ENCODE assay signal across 8 cellular contexts in genomic region chr20:63309261-63310071, GRCh38. TPM values are rescaled to one million over a fixed set of nuclear protein-coding genes. Genes with fewer than 3 reads are reported as not detected.
DNase-seq lines count a peak whose midpoint lies in the region; ATAC-seq, FAIRE-seq and TF ChIP-seq lines count a peak whose summit lies in the region.

No MANE protein-coding gene starts in this region.

- H3K27me3 ChIP-seq in HepG2 (ENCODE audit: control insufficient read depth in 1 of 2, insufficient read depth in 2 of 2, low read length in 2 of 2): peaks cover 24 to 78% of the 10 kb centered on the region in 2 experiments

- no peak overlapping the region for H3K4me2 ChIP-seq in OCI-LY7 (ENCODE audit: low read length)
- H3K4me2 ChIP-seq in HepG2 (ENCODE audit: low read depth, low read length): no peak overlapping the region

- no peaks in the 10 kb centered on the region for H4K20me1 ChIP-seq in OCI-LY7 (ENCODE audit: insufficient read depth, low read length)
- H4K20me1 ChIP-seq in HepG2 (ENCODE audit: insufficient read depth, low read length): peaks cover 14% of the 10 kb centered on the region; the same call in 1 of the 2 replicates

- POLR2A ChIA-PET in OCI-LY7 (lab: Charles Lee) (no interaction called here), HepG2 (lab: Yijun Ruan, JAX) (interaction anchor here (1.0 to 1.1 kb wide), 2 partner anchors 68 to 72 kb away, joined by 4 read pairs; no protein-coding TSS in a partner anchor)

- intact Hi-C loops in OCI-LY7 (cut with micrococcal nuclease; ENCODE audit: unreplicated experiment): loop anchor here (5.0 kb wide), 1 partner anchor 73 kb away; no protein-coding TSS in a partner anchor
- intact Hi-C loops in HepG2 (cut with micrococcal nuclease; ENCODE audit: unreplicated experiment): loop anchor here (1.0 kb wide), 1 partner anchor 73 kb away; no protein-coding TSS in a partner anchor

- no peak for FAIRE-seq in HepG2 (lab: Jason Lieb, UNC)

- no peaks in the 10 kb centered on the region for H3K4me1 ChIP-seq in OCI-LY7 (ENCODE audit: insufficient read depth, low read length, poor library complexity, severe bottlenecking)
- no peaks in the 10 kb centered on the region for H3K4me1 ChIP-seq in HepG2 (ENCODE audit: insufficient read depth, low read length)

- H2AFZ ChIP-seq in OCI-LY7 (ENCODE audit: low read length) (no peak overlapping the region), HepG2 (ENCODE audit: low read length) (no peak overlapping the region)

- no peaks in the 10 kb centered on the region for H3K36me3 ChIP-seq in OCI-LY7 (ENCODE audit: insufficient read depth, low read length)
- no peaks in the 10 kb centered on the region for H3K36me3 ChIP-seq in HepG2 (replicated peaks in 1 of 2; ENCODE audit: control insufficient read depth in 1 of 2, insufficient read depth in 2 of 2, low read length in 2 of 2)

- H3K4me3 ChIP-seq in GM12865 (ENCODE audit: low read depth, low read length) (no peak overlapping the region), OCI-LY7 (ENCODE audit: low read depth, low read length, poor library complexity, severe bottlenecking) (no peak overlapping the region), cardiac fibroblast (replicated peaks in 1 of 2; ENCODE audit: low read depth in 2 of 2, low read length in 2 of 2) (no peak overlapping the region), HepG2 (replicated peaks in 1 of 3; ENCODE audit: insufficient read depth in 1 of 3, low read depth in 2 of 3, low read length in 3 of 3) (no peak overlapping the region)

- TF ChIP-seq EP300 in HepG2 (IDR thresholded peaks at IDR 0.05; ENCODE audit: low read depth in 2 of 2, low read length in 2 of 2): no peak
- TF ChIP-seq EP300 in HepG2 (CRISPR knock-in tag; IDR thresholded peaks at IDR 0.05; ENCODE audit: borderline replicate concordance): no peak

- DNase-seq in AG09319 (ENCODE audit: extremely low read depth, low read depth) (no peak), GM12865 (ENCODE audit: low read depth) (peak; percentile 21), OCI-LY7 (ENCODE audit: low spot score) (peak; percentile 10), cardiac fibroblast (ENCODE audit: low read depth in 2 of 2) (peak; percentile 35 to 47), HepG2 (ENCODE audit: low spot score) (peak; percentile 41), NK-92 (lab: John Stamatoyannopoulos, UW; ENCODE audit: unreplicated experiment) (no peak), GM19240 (ENCODE audit: insufficient read length, low spot score) (no peak)

- no peaks in the 10 kb centered on the region for H3K9me2 ChIP-seq in OCI-LY7 (ENCODE audit: insufficient read depth, low read length)

- H3K9me3 ChIP-seq in OCI-LY7 (ENCODE audit: low read length): no peaks in the 10 kb centered on the region
- H3K9me3 ChIP-seq in HepG2 (ENCODE audit: low read length): no peaks in the 10 kb centered on the region

- in situ Hi-C loops in HepG2 (cut with HindIII; ENCODE audit: extremely low pct_ligation_motif_present, low pct_unique_long_range_greater_than_20kb): loop anchor here (5.0 kb wide), 1 partner anchor 73 kb away; no protein-coding TSS in a partner anchor

- H3K27ac ChIP-seq in OCI-LY7 (ENCODE audit: low read depth, low read length, poor library complexity, severe bottlenecking) (no peak overlapping the region), HepG2 (ENCODE audit: extremely low read length, insufficient read depth, low read length) (no peak overlapping the region)

- no peak overlapping the region for H3K9ac ChIP-seq in HepG2 (ENCODE audit: insufficient read depth, low read depth, low read length)

- H3K79me2 ChIP-seq in OCI-LY7 (ENCODE audit: insufficient read depth, low read depth, low read length) (no peaks in the 10 kb centered on the region), HepG2 (ENCODE audit: insufficient read depth, low read length) (no peaks in the 10 kb centered on the region)

- 32% methylated on average over 23 of the region's 35 CpGs for WGBS in HepG2 (ENCODE audit: low lambda C conversion rate)

- no TSS peak for BruUV-seq in OCI-LY7 (replicated peaks; lab: Mats Ljungman, UMichigan)
- no TSS peak for BruUV-seq in HepG2 (replicated peaks; lab: Mats Ljungman, UMichigan)

- TF ChIP-seq RAD21 in HepG2 (CRISPR knock-in tag; IDR thresholded peaks at IDR 0.05): peak; percentile 94

- TF ChIP-seq CTCF in AG09319 (IDR thresholded peaks at IDR 0.05; ENCODE audit: low read depth, low read length): peak; percentile 82
- TF ChIP-seq CTCF in GM12865 (IDR thresholded peaks at IDR 0.05; ENCODE audit: insufficient read depth, low read depth, low read length, missing control alignments): peak; percentile 56
- TF ChIP-seq CTCF in OCI-LY7 (conservative IDR thresholded peaks at IDR 0.05; ENCODE audit: low read length): peak; percentile 66
- peak; percentile 90 for TF ChIP-seq CTCF in cardiac fibroblast (IDR thresholded peaks at IDR 0.05; ENCODE audit: low read depth, low read length)
- peak; percentile 97 for TF ChIP-seq CTCF in HepG2 (CRISPR knock-in tag; IDR thresholded peaks at IDR 0.05)

- CTCF ChIA-PET in OCI-LY7 (lab: Charles Lee; ENCODE audit: unreplicated experiment) (no interaction called here), HepG2 (lab: Yijun Ruan, JAX; ENCODE audit: low intra/inter-chr PET ratio, low total read pairs) (interaction anchor here (2.5 to 3.4 kb wide), 2 partner anchors 69 to 73 kb away, joined by 18 to 69 read pairs; no protein-coding TSS in a partner anchor)

- no peak for TF ChIP-seq POLR2A in HepG2 (IDR thresholded peaks at IDR 0.05; ENCODE audit: insufficient read depth in 1 of 2, low read depth in 2 of 2, low read length in 2 of 2)

- ATAC-seq in HepG2 (peak; percentile 70), GM21381 (IDR thresholded peaks at IDR 0.05; ENCODE audit: unreplicated experiment) (no peak)

RNA-seq across cellular contexts. Expression of gene COL20A1, which starts 16.5 kb away (rescaled TPM):
- total RNA-seq in OCI-LY7 (2014; rRNA removed; shearing (Covaris generic)): not detected in 2 replicates
- total RNA-seq in OCI-LY7 (2022) (0.09 and 0.15 TPM in 2 replicates), HepG2 (2016; rRNA removed; fragmentation: Illumina TruSeq; extraction: Trizol) (not detected in 2 replicates)
- not detected in 2 replicates for total RNA-seq in HepG2 (2016; cell fraction: cytosol; rRNA removed; fragmentation: Illumina TruSeq; extraction: Trizol; ENCODE audit: low read depth)
- not detected in 2 replicates for total RNA-seq in HepG2 (2016; cell fraction: insoluble cytoplasmic fraction; rRNA removed; fragmentation: Illumina TruSeq; extraction: Trizol)
- not detected in 2 replicates for total RNA-seq in HepG2 (2016; cell fraction: membrane; rRNA removed; fragmentation: Illumina TruSeq; extraction: Trizol)
- total RNA-seq in HepG2 (2016; cell fraction: nucleus; rRNA removed; fragmentation: Illumina TruSeq; extraction: Trizol): not detected in 2 replicates
- polyA plus RNA-seq in HepG2 (2011; rRNA removed): 0.03 TPM in 1 of 2 replicates, not detected in the other
- 0.03 TPM in 1 of 2 replicates, not detected in the other for polyA plus RNA-seq in HepG2 (2011; cell fraction: cytosol; rRNA removed)
- polyA plus RNA-seq in HepG2 (2011; cell fraction: nucleus; rRNA removed): 0.09 and 0.14 TPM in 2 replicates
- not detected in 2 replicates for polyA plus RNA-seq in HepG2 (2012)
- not detected in 2 replicates for polyA plus RNA-seq in HepG2 (2016; cell fraction: cytosol; fragmentation: Illumina TruSeq; extraction: Trizol; ENCODE audit: low read depth)
- not detected in 2 replicates for polyA plus RNA-seq in HepG2 (2016; cell fraction: insoluble cytoplasmic fraction; fragmentation: Illumina TruSeq; extraction: Trizol; ENCODE audit: low read depth)
- polyA plus RNA-seq in HepG2 (2016; cell fraction: membrane; fragmentation: Illumina TruSeq; extraction: Trizol; ENCODE audit: low read depth): not detected in 2 replicates
- polyA plus RNA-seq in HepG2 (2016; cell fraction: nucleus; fragmentation: Illumina TruSeq; extraction: Trizol; ENCODE audit: insufficient read depth, low read depth): not detected in 2 replicates
- polyA minus RNA-seq in HepG2 (2011; rRNA and poly(A)+ RNA removed; ENCODE audit: low replicate concordance): not detected in 2 replicates
- polyA minus RNA-seq in HepG2 (2011; cell fraction: cytosol; rRNA and poly(A)+ RNA removed): not detected in 2 replicates
- polyA minus RNA-seq in HepG2 (2011; cell fraction: nucleus; rRNA and poly(A)+ RNA removed): under 0.01 and 0.12 TPM in 2 replicates

RNA-seq across cellular contexts. Expression of gene ARFGAP1, which starts 36.9 kb away (rescaled TPM):
- 50.4 and 57.9 TPM in 2 replicates for total RNA-seq in OCI-LY7 (2014; rRNA removed; shearing (Covaris generic))
- total RNA-seq in OCI-LY7 (2022) (105 and 116 TPM in 2 replicates), HepG2 (2016; rRNA removed; fragmentation: Illumina TruSeq; extraction: Trizol) (51.4 and 132 TPM in 2 replicates)
- 32.3 and 33.5 TPM in 2 replicates for total RNA-seq in HepG2 (2016; cell fraction: cytosol; rRNA removed; fragmentation: Illumina TruSeq; extraction: Trizol; ENCODE audit: low read depth)
- 44.4 and 147 TPM in 2 replicates for total RNA-seq in HepG2 (2016; cell fraction: insoluble cytoplasmic fraction; rRNA removed; fragmentation: Illumina TruSeq; extraction: Trizol)
- 36.6 and 38.2 TPM in 2 replicates for total RNA-seq in HepG2 (2016; cell fraction: membrane; rRNA removed; fragmentation: Illumina TruSeq; extraction: Trizol)
- 173 and 206 TPM in 2 replicates for total RNA-seq in HepG2 (2016; cell fraction: nucleus; rRNA removed; fragmentation: Illumina TruSeq; extraction: Trizol)
- 132 and 173 TPM in 2 replicates for polyA plus RNA-seq in HepG2 (2011; rRNA removed)
- polyA plus RNA-seq in HepG2 (2011; cell fraction: cytosol; rRNA removed): 40.1 and 86.0 TPM in 2 replicates
- polyA plus RNA-seq in HepG2 (2011; cell fraction: nucleus; rRNA removed): 1,804 and 3,077 TPM in 2 replicates
- 112 and 149 TPM in 2 replicates for polyA plus RNA-seq in HepG2 (2012)
- polyA plus RNA-seq in HepG2 (2016; cell fraction: cytosol; fragmentation: Illumina TruSeq; extraction: Trizol; ENCODE audit: low read depth): 5.1 and 5.7 TPM in 2 replicates
- polyA plus RNA-seq in HepG2 (2016; cell fraction: insoluble cytoplasmic fraction; fragmentation: Illumina TruSeq; extraction: Trizol; ENCODE audit: low read depth): 47.2 and 54.2 TPM in 2 replicates
- polyA plus RNA-seq in HepG2 (2016; cell fraction: membrane; fragmentation: Illumina TruSeq; extraction: Trizol; ENCODE audit: low read depth): 13.3 and 16.2 TPM in 2 replicates
- 572 and 622 TPM in 2 replicates for polyA plus RNA-seq in HepG2 (2016; cell fraction: nucleus; fragmentation: Illumina TruSeq; extraction: Trizol; ENCODE audit: insufficient read depth, low read depth)
- 69.2 and 278 TPM in 2 replicates for polyA minus RNA-seq in HepG2 (2011; rRNA and poly(A)+ RNA removed; ENCODE audit: low replicate concordance)
- 47.8 and 61.7 TPM in 2 replicates for polyA minus RNA-seq in HepG2 (2011; cell fraction: cytosol; rRNA and poly(A)+ RNA removed)
- polyA minus RNA-seq in HepG2 (2011; cell fraction: nucleus; rRNA and poly(A)+ RNA removed): 203 and 232 TPM in 2 replicates

RNA-seq across cellular contexts. Expression of gene CHRNA4, which starts 51.7 kb away (rescaled TPM):
- not detected in 2 replicates for total RNA-seq in OCI-LY7 (2014; rRNA removed; shearing (Covaris generic))
- total RNA-seq in OCI-LY7 (2022) (not detected in 2 replicates), HepG2 (2016; rRNA removed; fragmentation: Illumina TruSeq; extraction: Trizol) (not detected in 2 replicates)
- not detected in 2 replicates for total RNA-seq in HepG2 (2016; cell fraction: cytosol; rRNA removed; fragmentation: Illumina TruSeq; extraction: Trizol; ENCODE audit: low read depth)
- total RNA-seq in HepG2 (2016; cell fraction: insoluble cytoplasmic fraction; rRNA removed; fragmentation: Illumina TruSeq; extraction: Trizol): not detected in 2 replicates
- not detected in 2 replicates for total RNA-seq in HepG2 (2016; cell fraction: membrane; rRNA removed; fragmentation: Illumina TruSeq; extraction: Trizol)
- not detected in 2 replicates for total RNA-seq in HepG2 (2016; cell fraction: nucleus; rRNA removed; fragmentation: Illumina TruSeq; extraction: Trizol)
- polyA plus RNA-seq in HepG2 (2011; rRNA removed): not detected in 2 replicates
- polyA plus RNA-seq in HepG2 (2011; cell fraction: cytosol; rRNA removed): 0.06 TPM in 1 of 2 replicates, not detected in the other
- polyA plus RNA-seq in HepG2 (2011; cell fraction: nucleus; rRNA removed): 0.10 and 0.14 TPM in 2 replicates
- 0.11 TPM in 1 of 2 replicates, not detected in the other for polyA plus RNA-seq in HepG2 (2012)
- polyA plus RNA-seq in HepG2 (2016; cell fraction: cytosol; fragmentation: Illumina TruSeq; extraction: Trizol; ENCODE audit: low read depth): not detected in 2 replicates
- not detected in 2 replicates for polyA plus RNA-seq in HepG2 (2016; cell fraction: insoluble cytoplasmic fraction; fragmentation: Illumina TruSeq; extraction: Trizol; ENCODE audit: low read depth)
- not detected in 2 replicates for polyA plus RNA-seq in HepG2 (2016; cell fraction: membrane; fragmentation: Illumina TruSeq; extraction: Trizol; ENCODE audit: low read depth)
- polyA plus RNA-seq in HepG2 (2016; cell fraction: nucleus; fragmentation: Illumina TruSeq; extraction: Trizol; ENCODE audit: insufficient read depth, low read depth): not detected in 2 replicates
- polyA minus RNA-seq in HepG2 (2011; rRNA and poly(A)+ RNA removed; ENCODE audit: low replicate concordance): not detected in 2 replicates
- not detected in 2 replicates for polyA minus RNA-seq in HepG2 (2011; cell fraction: cytosol; rRNA and poly(A)+ RNA removed)
- not detected in 2 replicates for polyA minus RNA-seq in HepG2 (2011; cell fraction: nucleus; rRNA and poly(A)+ RNA removed)

RNA-seq across cellular contexts. Expression of gene NKAIN4, which starts 55.2 kb away (rescaled TPM):
- total RNA-seq in OCI-LY7 (2014; rRNA removed; shearing (Covaris generic)): not detected in 2 replicates
- total RNA-seq in OCI-LY7 (2022) (not detected in 2 replicates), HepG2 (2016; rRNA removed; fragmentation: Illumina TruSeq; extraction: Trizol) (not detected in 2 replicates)
- not detected in 2 replicates for total RNA-seq in HepG2 (2016; cell fraction: cytosol; rRNA removed; fragmentation: Illumina TruSeq; extraction: Trizol; ENCODE audit: low read depth)
- total RNA-seq in HepG2 (2016; cell fraction: insoluble cytoplasmic fraction; rRNA removed; fragmentation: Illumina TruSeq; extraction: Trizol): not detected in 2 replicates
- not detected in 2 replicates for total RNA-seq in HepG2 (2016; cell fraction: membrane; rRNA removed; fragmentation: Illumina TruSeq; extraction: Trizol)
- total RNA-seq in HepG2 (2016; cell fraction: nucleus; rRNA removed; fragmentation: Illumina TruSeq; extraction: Trizol): not detected in 2 replicates
- not detected in 2 replicates for polyA plus RNA-seq in HepG2 (2011; rRNA removed)
- not detected in 2 replicates for polyA plus RNA-seq in HepG2 (2011; cell fraction: cytosol; rRNA removed)
- polyA plus RNA-seq in HepG2 (2011; cell fraction: nucleus; rRNA removed): not detected in 2 replicates
- polyA plus RNA-seq in HepG2 (2012): 0.27 TPM in 1 of 2 replicates, not detected in the other
- not detected in 2 replicates for polyA plus RNA-seq in HepG2 (2016; cell fraction: cytosol; fragmentation: Illumina TruSeq; extraction: Trizol; ENCODE audit: low read depth)
- not detected in 2 replicates for polyA plus RNA-seq in HepG2 (2016; cell fraction: insoluble cytoplasmic fraction; fragmentation: Illumina TruSeq; extraction: Trizol; ENCODE audit: low read depth)
- not detected in 2 replicates for polyA plus RNA-seq in HepG2 (2016; cell fraction: membrane; fragmentation: Illumina TruSeq; extraction: Trizol; ENCODE audit: low read depth)
- not detected in 2 replicates for polyA plus RNA-seq in HepG2 (2016; cell fraction: nucleus; fragmentation: Illumina TruSeq; extraction: Trizol; ENCODE audit: insufficient read depth, low read depth)
- not detected in 2 replicates for polyA minus RNA-seq in HepG2 (2011; rRNA and poly(A)+ RNA removed; ENCODE audit: low replicate concordance)
- polyA minus RNA-seq in HepG2 (2011; cell fraction: cytosol; rRNA and poly(A)+ RNA removed): not detected in 2 replicates
- polyA minus RNA-seq in HepG2 (2011; cell fraction: nucleus; rRNA and poly(A)+ RNA removed): not detected in 2 replicates

Comparison
In these comparisons a context has a peak if more than half of its experiments do, and no peak if none do; other contexts are left out.
1. DNase-seq: peak in GM12865 (single experiment), OCI-LY7 (single experiment), cardiac fibroblast (2 of 2) and HepG2 (single experiment); none in AG09319 (single experiment), NK-92 (single experiment) and GM19240 (single experiment).
2. Peak in every context shown above with its lines, with median percentiles within 50 percentile points of each other: CTCF ChIP-seq.